Comparison of ENCODE assay signal across 33 cellular contexts in genomic region chr7:15674586-15674985, GRCh38. TPM values are rescaled to one million over a fixed set of nuclear protein-coding genes. Genes with fewer than 3 reads are reported as not detected.
"Had no signal": no experiment of that assay in that cellular context is flagged by ENCODE, and none has a peak within 500 bp of the region (broad histone marks: within the 10 kb centered on the region; RNA-seq: fewer than 3 reads in every experiment).

No MANE protein-coding gene starts in this region.

- H3K27ac Mint-ChIP-seq: activated CD4-positive, alpha-beta memory T cell treated with anti-CD3 and anti-CD28 coated beads for 36 hours; activated CD4-positive, alpha-beta T cell treated with anti-CD3 and anti-CD28 coated beads, Interleukin-2, amount 10 ng/mL, durations not matched to agents 24 days and 14 days; activated naive CD4-positive, alpha-beta T cell treated with anti-CD3 and anti-CD28 coated beads for 36 hours; activated naive CD8-positive, alpha-beta T cell treated with anti-CD3 and anti-CD28 coated beads, Interleukin-2, amount 10 ng/mL, durations not matched to agents 7 days and 5 days; activated T-helper 1 cell treated with anti-CD3 and anti-CD28 coated beads, Interleukin-12 subunit alpha, Interleukin-12 subunit beta, Interleukin-2, Interleukin-4 antibody, amounts not matched to agents 30 ng/mL and 10 ng/mL and 1 ng/mL, durations not matched to agents 14 hours and 24 hours and 36 hours; brain; nephron; stimulated activated effector memory CD8-positive, alpha-beta T cell treated with anti-CD3 and anti-CD28 coated beads, Interleukin-12 subunit alpha, Interleukin-12 subunit beta, amount 100 ng/mL, for 72 hours; stimulated activated naive CD8-positive, alpha-beta T cell treated with anti-CD3 and anti-CD28 coated beads, Interleukin-15, Interleukin-2, amounts not matched to agents 100 ng/mL and 50 ng/mL, for 24 hours had no signal

- H3K9me3 ChIP-seq: ascending aorta, colonic mucosa, heart left ventricle, neutrophil, sigmoid colon, thyroid gland had no signal

- H3K27me3 Mint-ChIP-seq: activated CD4-positive, alpha-beta memory T cell treated with anti-CD3 and anti-CD28 coated beads for 36 hours; activated CD4-positive, alpha-beta T cell treated with anti-CD3 and anti-CD28 coated beads, Interleukin-2, amount 10 ng/mL, durations not matched to agents 24 days and 14 days; activated naive CD8-positive, alpha-beta T cell treated with anti-CD3 and anti-CD28 coated beads, Interleukin-2, amount 10 ng/mL, durations not matched to agents 7 days and 5 days; stimulated activated naive CD8-positive, alpha-beta T cell treated with anti-CD3 and anti-CD28 coated beads, Interleukin-15, Interleukin-2, amounts not matched to agents 100 ng/mL and 50 ng/mL, for 24 hours had no signal

- H3K9me3 Mint-ChIP-seq: activated CD4-positive, alpha-beta memory T cell treated with anti-CD3 and anti-CD28 coated beads for 36 hours; activated CD4-positive, alpha-beta T cell treated with anti-CD3 and anti-CD28 coated beads, Interleukin-2, amount 10 ng/mL, durations not matched to agents 24 days and 14 days; activated naive CD8-positive, alpha-beta T cell treated with anti-CD3 and anti-CD28 coated beads, Interleukin-2, amount 10 ng/mL, durations not matched to agents 7 days and 5 days; activated T-helper 1 cell treated with anti-CD3 and anti-CD28 coated beads, Interleukin-12 subunit alpha, Interleukin-12 subunit beta, Interleukin-2, Interleukin-4 antibody, amounts not matched to agents 30 ng/mL and 10 ng/mL and 1 ng/mL, durations not matched to agents 14 hours and 24 hours and 36 hours; nephron had no signal

- H3K4me1 Mint-ChIP-seq: activated CD4-positive, alpha-beta T cell treated with anti-CD3 and anti-CD28 coated beads, Interleukin-2, amount 10 ng/mL, durations not matched to agents 24 days and 14 days; activated naive CD8-positive, alpha-beta T cell treated with anti-CD3 and anti-CD28 coated beads, Interleukin-2, amount 10 ng/mL, durations not matched to agents 7 days and 5 days; brain; stimulated activated effector memory CD8-positive, alpha-beta T cell treated with anti-CD3 and anti-CD28 coated beads, Interleukin-12 subunit alpha, Interleukin-12 subunit beta, amount 100 ng/mL, for 72 hours had no signal

- H3K27me3 ChIP-seq: ascending aorta, cardiac muscle cell, colonic mucosa, heart left ventricle, neutrophil, sigmoid colon, thyroid gland had no signal

- DNase-seq: activated CD4-positive, alpha-beta memory T cell treated with anti-CD3 and anti-CD28 coated beads for 36 hours; activated CD4-positive, alpha-beta T cell treated with anti-CD3 and anti-CD28 coated beads, Interleukin-2, amount 10 ng/mL, durations not matched to agents 24 days and 14 days; activated CD4-positive, CD25-positive, alpha-beta regulatory T cell treated with anti-CD3 and anti-CD28 coated beads, Interleukin-2, amount 50 U/mL, for 72 hours; activated CD8-positive, alpha-beta memory T cell treated with anti-CD3 and anti-CD28 coated beads, Interleukin-2, amount 50 U/mL, for 4 hours; activated effector memory CD4-positive, alpha-beta T cell treated with anti-CD3 and anti-CD28 coated beads, Interleukin-2, amount 50 U/mL, for 16 hours; activated naive CD4-positive, alpha-beta T cell treated with anti-CD3 and anti-CD28 coated beads for 36 hours; activated naive CD8-positive, alpha-beta T cell treated with anti-CD3 and anti-CD28 coated beads, Interleukin-2, amount 10 ng/mL, durations not matched to agents 7 days and 5 days; activated T-cell treated with anti-CD3 and anti-CD28 coated beads, Interleukin-2, amount 50 U/mL, for 1 hour; cerebellar nuclear complex; colonic mucosa; dorsolateral prefrontal cortex; effector memory CD4-positive, alpha-beta T cell; heart left ventricle; mesendoderm; sigmoid colon; small intestine; stimulated activated CD4-positive, alpha-beta T cell treated with anti-CD3 and anti-CD28 coated beads, Interleukin-4, amount 100 ng/mL, for 24 hours; T-helper 2 cell; thyroid gland had no signal

- ATAC-seq: heart left ventricle; left lobe of liver; stimulated activated effector memory CD8-positive, alpha-beta T cell treated with anti-CD3 and anti-CD28 coated beads, Interleukin-12 subunit alpha, Interleukin-12 subunit beta, amount 100 ng/mL, for 72 hours had no signal

- H3K4me3 ChIP-seq: ascending aorta, cardiac muscle cell, colonic mucosa, dorsolateral prefrontal cortex, heart left ventricle, lung, sigmoid colon, thyroid gland had no signal

- H3K36me3 Mint-ChIP-seq: activated CD4-positive, alpha-beta memory T cell treated with anti-CD3 and anti-CD28 coated beads for 36 hours; activated naive CD8-positive, alpha-beta T cell treated with anti-CD3 and anti-CD28 coated beads, Interleukin-2, amount 10 ng/mL, durations not matched to agents 7 days and 5 days; brain; stimulated activated effector memory CD8-positive, alpha-beta T cell treated with anti-CD3 and anti-CD28 coated beads, Interleukin-12 subunit alpha, Interleukin-12 subunit beta, amount 100 ng/mL, for 72 hours had no signal

- H3K27ac ChIP-seq: cardiac muscle cell, colonic mucosa, dorsolateral prefrontal cortex, heart left ventricle, neutrophil, sigmoid colon, thyroid gland had no signal

- H3K4me1 ChIP-seq: ascending aorta, colonic mucosa, sigmoid colon, thyroid gland had no signal

- H3K36me3 ChIP-seq: ascending aorta, cardiac muscle cell, colonic mucosa, neutrophil, sigmoid colon, thyroid gland had no signal

- H3K4me3 Mint-ChIP-seq: activated CD4-positive, alpha-beta memory T cell treated with anti-CD3 and anti-CD28 coated beads for 36 hours; activated CD4-positive, alpha-beta T cell treated with anti-CD3 and anti-CD28 coated beads, Interleukin-2, amount 10 ng/mL, durations not matched to agents 24 days and 14 days; activated naive CD4-positive, alpha-beta T cell treated with anti-CD3 and anti-CD28 coated beads for 36 hours; activated naive CD8-positive, alpha-beta T cell treated with anti-CD3 and anti-CD28 coated beads, Interleukin-2, amount 10 ng/mL, durations not matched to agents 7 days and 5 days; activated T-helper 1 cell treated with anti-CD3 and anti-CD28 coated beads, Interleukin-12 subunit alpha, Interleukin-12 subunit beta, Interleukin-2, Interleukin-4 antibody, amounts not matched to agents 30 ng/mL and 10 ng/mL and 1 ng/mL, durations not matched to agents 14 hours and 24 hours and 36 hours; brain; nephron; stimulated activated effector memory CD8-positive, alpha-beta T cell treated with anti-CD3 and anti-CD28 coated beads, Interleukin-12 subunit alpha, Interleukin-12 subunit beta, amount 100 ng/mL, for 72 hours; stimulated activated naive CD8-positive, alpha-beta T cell treated with anti-CD3 and anti-CD28 coated beads, Interleukin-15, Interleukin-2, amounts not matched to agents 100 ng/mL and 50 ng/mL, for 24 hours had no signal

RNA-seq across cellular contexts. Expression of gene MEOX2, which starts 11.9 kb away (rescaled TPM):
- total RNA-seq: activated CD4-positive, alpha-beta memory T cell treated with anti-CD3 and anti-CD28 coated beads for 36 hours; activated CD4-positive, alpha-beta T cell treated with anti-CD3 and anti-CD28 coated beads, Interleukin-2, amount 10 ng/mL, durations not matched to agents 24 days and 14 days; activated CD8-positive, alpha-beta memory T cell treated with anti-CD3 and anti-CD28 coated beads for 36 hours; activated naive CD4-positive, alpha-beta T cell treated with anti-CD3 and anti-CD28 coated beads for 36 hours; activated naive CD8-positive, alpha-beta T cell treated with anti-CD3 and anti-CD28 coated beads, Interleukin-2, amount 10 ng/mL, durations not matched to agents 7 days and 5 days; activated T-helper 1 cell treated with anti-CD3 and anti-CD28 coated beads, Interleukin-12 subunit alpha, Interleukin-12 subunit beta, Interleukin-2, Interleukin-4 antibody, amounts not matched to agents 30 ng/mL and 10 ng/mL and 1 ng/mL, durations not matched to agents 14 hours and 24 hours and 36 hours; cardiac muscle cell; epithelial cell of proximal tubule; kidney epithelial cell; mononuclear cell had no signal
